In genomic region chr6:93176070-93176469, GRCh38 we compare ENCODE assay signal across 1 cellular context.
TF ChIP-seq lines count a peak whose summit lies in the region.

No MANE protein-coding gene starts in this region.

TF ChIP-seq in HepG2, 621 proteins besides CTCF, POLR2A, EP300 and RAD21 (continued from another document):
- TF ChIP-seq, protein P1, sequence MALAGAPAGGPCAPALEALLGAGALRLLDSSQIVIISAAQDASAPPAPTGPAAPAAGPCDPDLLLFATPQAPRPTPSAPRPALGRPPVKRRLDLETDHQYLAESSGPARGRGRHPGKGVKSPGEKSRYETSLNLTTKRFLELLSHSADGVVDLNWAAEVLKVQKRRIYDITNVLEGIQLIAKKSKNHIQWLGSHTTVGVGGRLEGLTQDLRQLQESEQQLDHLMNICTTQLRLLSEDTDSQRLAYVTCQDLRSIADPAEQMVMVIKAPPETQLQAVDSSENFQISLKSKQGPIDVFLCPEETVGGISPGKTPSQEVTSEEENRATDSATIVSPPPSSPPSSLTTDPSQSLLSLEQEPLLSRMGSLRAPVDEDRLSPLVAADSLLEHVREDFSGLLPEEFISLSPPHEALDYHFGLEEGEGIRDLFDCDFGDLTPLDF (CRISPR knock-in tag; IDR thresholded peaks at IDR 0.05), result no peak
- TF ChIP-seq ZIK1 (CRISPR knock-in tag; IDR thresholded peaks at IDR 0.05; ENCODE audit: borderline replicate concordance, low read depth) (no peak), ZMYM3 (CRISPR knock-in tag; IDR thresholded peaks at IDR 0.05) (no peak), FOXP4 (CRISPR knock-in tag; IDR thresholded peaks at IDR 0.05) (no peak), ZSCAN12 (CRISPR knock-in tag; IDR thresholded peaks at IDR 0.05) (no peak), SMAD3 (CRISPR knock-in tag; IDR thresholded peaks at IDR 0.05) (no peak), NKX3-1 (CRISPR knock-in tag; IDR thresholded peaks at IDR 0.05) (no peak), HNF1B (CRISPR knock-in tag; IDR thresholded peaks at IDR 0.05) (no peak), ZSCAN5A (CRISPR knock-in tag; IDR thresholded peaks at IDR 0.05; ENCODE audit: borderline replicate concordance) (no peak), ZBTB38 (CRISPR knock-in tag; IDR thresholded peaks at IDR 0.05) (no peak), IKZF5 (CRISPR knock-in tag; IDR thresholded peaks at IDR 0.05) (no peak), HNF4A (CRISPR knock-in tag; IDR thresholded peaks at IDR 0.05) (no peak)
TF ChIP-seq in HepG2: peak in this region for 0.
